20 cellular contexts compared by ENCODE assay signal in genomic region chr11:130101661-130102060, GRCh38. TPM values are rescaled to one million over a fixed set of nuclear protein-coding genes. Genes with fewer than 3 reads are reported as not detected.
"Had no signal": no experiment of that assay in that cellular context is flagged by ENCODE, and none has a peak within 500 bp of the region (broad histone marks: within the 10 kb centered on the region; RNA-seq: fewer than 3 reads in every experiment).

No MANE protein-coding gene starts in this region.

- H3K27me3 ChIP-seq: adrenal gland, neutrophil, uterus had no signal

- H3K27ac ChIP-seq: left ventricle myocardium inferior, neutrophil, parathyroid adenoma had no signal

- H3K9me3 Mint-ChIP-seq: activated B cell treated with CpG ODN at 0.5 μM for 24 hours; activated CD8-positive, alpha-beta T cell treated with anti-CD3 and anti-CD28 coated beads for 36 hours; activated naive CD4-positive, alpha-beta T cell treated with anti-CD3 and anti-CD28 coated beads, Interleukin-2, amount 50 U/mL, for 24 hours; memory B cell; stimulated activated memory B cell treated with anti-CD40 and anti-IgM and Interleukin-4, amounts not matched to agents 10 μg/mL and 1 μg/mL and 100 μg/mL, for 72 hours had no signal

- ATAC-seq: activated CD8-positive, alpha-beta T cell treated with anti-CD3 and anti-CD28 coated beads for 36 hours; mucosa of descending colon; naive thymus-derived CD4-positive, alpha-beta T cell; stimulated activated memory B cell treated with anti-CD40 and anti-IgM and Interleukin-4, amounts not matched to agents 10 μg/mL and 1 μg/mL and 100 μg/mL, for 72 hours had no signal

- H3K4me3 ChIP-seq: adrenal gland, left ventricle myocardium inferior, mucosa of descending colon, uterus had no signal

- H3K27ac Mint-ChIP-seq: activated B cell treated with CpG ODN at 0.5 μM for 24 hours; activated CD8-positive, alpha-beta T cell treated with anti-CD3 and anti-CD28 coated beads for 36 hours; activated naive CD4-positive, alpha-beta T cell treated with anti-CD3 and anti-CD28 coated beads, Interleukin-2, amount 50 U/mL, for 24 hours; memory B cell; naive thymus-derived CD4-positive, alpha-beta T cell; stimulated activated memory B cell treated with anti-CD40 and anti-IgM and Interleukin-4, amounts not matched to agents 10 μg/mL and 1 μg/mL and 100 μg/mL, for 72 hours had no signal

- H3K36me3 ChIP-seq: adrenal gland, left ventricle myocardium inferior, neutrophil, uterus had no signal

- H3K36me3 Mint-ChIP-seq: memory B cell had no signal

- H3K4me3 Mint-ChIP-seq: activated B cell treated with CpG ODN at 0.5 μM for 24 hours; activated CD8-positive, alpha-beta T cell treated with anti-CD3 and anti-CD28 coated beads for 36 hours; activated naive CD4-positive, alpha-beta T cell treated with anti-CD3 and anti-CD28 coated beads, Interleukin-2, amount 50 U/mL, for 24 hours; memory B cell; naive thymus-derived CD4-positive, alpha-beta T cell; stimulated activated memory B cell treated with anti-CD40 and anti-IgM and Interleukin-4, amounts not matched to agents 10 μg/mL and 1 μg/mL and 100 μg/mL, for 72 hours had no signal

- H3K9ac ChIP-seq: parathyroid adenoma had no signal

- H3K27me3 Mint-ChIP-seq: activated B cell treated with CpG ODN at 0.5 μM for 24 hours; activated CD8-positive, alpha-beta T cell treated with anti-CD3 and anti-CD28 coated beads for 36 hours; activated naive CD4-positive, alpha-beta T cell treated with anti-CD3 and anti-CD28 coated beads, Interleukin-2, amount 50 U/mL, for 24 hours; memory B cell; stimulated activated memory B cell treated with anti-CD40 and anti-IgM and Interleukin-4, amounts not matched to agents 10 μg/mL and 1 μg/mL and 100 μg/mL, for 72 hours had no signal

- H3K9me3 ChIP-seq: left ventricle myocardium inferior, mucosa of descending colon, neutrophil, uterus had no signal

- H2AFZ ChIP-seq: parathyroid adenoma had no signal

- DNase-seq: activated B cell treated with CpG ODN at 0.5 μM for 24 hours; activated CD4-positive, alpha-beta T cell treated with anti-CD3 and anti-CD28 coated beads for 48 hours; activated CD8-positive, alpha-beta memory T cell treated with anti-CD3 and anti-CD28 coated beads, Interleukin-2, amount 50 U/mL, for 4 hours; activated CD8-positive, alpha-beta T cell treated with anti-CD3 and anti-CD28 coated beads for 36 hours; activated effector memory CD4-positive, alpha-beta T cell treated with anti-CD3 and anti-CD28 coated beads, Interleukin-2, amount 50 U/mL, for 16 hours; activated T-cell treated with anti-CD3 and anti-CD28 coated beads, Interleukin-2, amount 50 U/mL, for 48 hours; adrenal gland; effector CD4-positive, alpha-beta T cell; hippocampal formation; kidney; left ventricle myocardium inferior; mucosa of descending colon; naive thymus-derived CD4-positive, alpha-beta T cell; uterus had no signal

RNA-seq across cellular contexts. Expression of gene ST14, which starts 57.9 kb away (rescaled TPM):
- total RNA-seq: activated CD8-positive, alpha-beta T cell treated with anti-CD3 and anti-CD28 coated beads for 36 hours; T-helper 1 cell treated with Interleukin-12 subunit alpha and Interleukin-12 subunit beta and Interleukin-4 antibody, amounts not matched to agents 30 ng/mL and 1 ng/mL, for 36 hours had no signal
